ENCODE assay signal across 25 cellular contexts in genomic region chr6:125988280-125988679, GRCh38. TPM values are rescaled to one million over a fixed set of nuclear protein-coding genes. Genes with fewer than 3 reads are reported as not detected.
DNase-seq lines count a peak whose midpoint lies in the region; ATAC-seq, FAIRE-seq and TF ChIP-seq lines count a peak whose summit lies in the region.
"Had no signal": no experiment of that assay in that cellular context is flagged by ENCODE, and none has a peak within 500 bp of the region (broad histone marks: within the 10 kb centered on the region; RNA-seq: fewer than 3 reads in every experiment).

No MANE protein-coding gene starts in this region.

- no peak overlapping the region for H4K8ac ChIP-seq in mesendoderm (ENCODE audit: low read depth, low read length)

- H3K4me3 ChIP-seq in HUES6 (ENCODE audit: low read depth, low read length): peak overlapping the region; percentile 91
- H3K4me3 ChIP-seq in GM12878: peak overlapping the region; percentile 85
- no peak overlapping the region for H3K4me3 ChIP-seq in mesendoderm (ENCODE audit: low read length)
- H3K4me3 ChIP-seq in heart left ventricle: no peak overlapping the region
- H3K4me3 ChIP-seq: body of pancreas, SJCRH30, thyroid gland had no signal

- no peaks in the 10 kb centered on the region for H3K36me3 ChIP-seq in HUES6 (ENCODE audit: control insufficient read depth, insufficient read depth, low read length)
- no peaks in the 10 kb centered on the region for H3K36me3 ChIP-seq in GM12878 (ENCODE audit: control insufficient read depth in 2 of 2, insufficient read depth in 2 of 2, low read length in 1 of 2)
- H3K36me3 ChIP-seq in mesendoderm (ENCODE audit: control insufficient read depth, insufficient read depth, low read length): no peaks in the 10 kb centered on the region
- H3K36me3 ChIP-seq in heart left ventricle: no peaks in the 10 kb centered on the region
- H3K36me3 ChIP-seq: SJCRH30, thyroid gland had no signal

- intact Hi-C loops in GM12878 (cut with micrococcal nuclease; ENCODE audit: unreplicated experiment): loop anchor here (5.0 kb wide), 2 partner anchors 191 to 206 kb away; no protein-coding TSS in a partner anchor
- intact Hi-C loops in heart left ventricle (cut with DNase I): loop anchor here in 2 of 10 donors (10.0 kb wide), 2 partner anchors 673 to 683 kb away; partner anchors contain the start of gene HDDC2 (in 1 of the 2)

- no peak overlapping the region for H2BK15ac ChIP-seq in mesendoderm (replicated peaks; ENCODE audit: low read depth)

- H2BK5ac ChIP-seq in mesendoderm (ENCODE audit: low read length): no peak overlapping the region

- H4K20me1 ChIP-seq in GM12878 (ENCODE audit: control insufficient read depth, insufficient read depth): no peaks in the 10 kb centered on the region

- no peak overlapping the region for H2BK120ac ChIP-seq in mesendoderm (ENCODE audit: low read depth, low read length)

- POLR2A ChIA-PET in GM12878 (lab: Charles Lee): no interaction called here

- peak overlapping the region; percentile 46 for H3K4me2 ChIP-seq in GM12878 (ENCODE audit: control insufficient read depth, insufficient read depth)
- H3K4me2 ChIP-seq in mesendoderm (ENCODE audit: low read length): no peak overlapping the region

- TF ChIP-seq CTCF in GM12878 (IDR thresholded peaks at IDR 0.05 in 2 of 3, conservative IDR thresholded peaks at IDR 0.05 in 1 of 3; ENCODE audit: control insufficient read depth in 2 of 3, extremely low read depth in 1 of 3, insufficient read depth in 1 of 3, low read depth in 3 of 3, low read length in 3 of 3) (no peak), heart left ventricle (IDR thresholded peaks at IDR 0.05) (no peak)

- BruUV-seq in GM12878 (replicated peaks; lab: Mats Ljungman, UMichigan): no TSS peak

- no peak for TF ChIP-seq EP300 in GM12878 (IDR thresholded peaks at IDR 0.05; ENCODE audit: borderline replicate concordance in 1 of 2, control insufficient read depth in 1 of 2, low read depth in 2 of 2, low read length in 2 of 2)

- TF ChIP-seq RAD21 in GM12878 (IDR thresholded peaks at IDR 0.05; ENCODE audit: insufficient read depth, low read depth, low read length): no peak

- no peak overlapping the region for H3K27ac ChIP-seq in HUES6 (ENCODE audit: low read depth, low read length)
- peak overlapping the region; percentile 49 for H3K27ac ChIP-seq in GM12878 (ENCODE audit: control insufficient read depth, insufficient read depth)
- H3K27ac ChIP-seq in mesendoderm (ENCODE audit: low read depth, low read length): no peak overlapping the region
- no peak overlapping the region for H3K27ac ChIP-seq in heart left ventricle
- H3K27ac ChIP-seq: body of pancreas, C4-2B, SJCRH30, thyroid gland had no signal

- H3K79me1 ChIP-seq in mesendoderm (ENCODE audit: low read length): peaks cover 16% of the 10 kb centered on the region

- no peak for ATAC-seq in GM12878
- no peak for ATAC-seq in heart left ventricle
- ATAC-seq in HG03045 (IDR thresholded peaks at IDR 0.05; ENCODE audit: unreplicated experiment): no peak
- ATAC-seq: body of pancreas; left ventricle myocardium superior; stimulated activated naive CD8-positive, alpha-beta T cell treated with anti-CD3 and anti-CD28 coated beads, Interleukin-15, amount 100 ng/mL, for 72 hours had no signal

- no peak overlapping the region for H4K5ac ChIP-seq in mesendoderm (ENCODE audit: low read length)

- H2AFZ ChIP-seq in GM12878 (ENCODE audit: control insufficient read depth, low read depth, low read length): no peak overlapping the region

- H3K23ac ChIP-seq in mesendoderm (ENCODE audit: low read length): peak overlapping the region; percentile 6

- H3K56ac ChIP-seq in mesendoderm (ENCODE audit: low read length): no peak overlapping the region

- FAIRE-seq in GM12878 (lab: Jason Lieb, UNC) (no peak), GM12892 (lab: Jason Lieb, UNC) (no peak)
- FAIRE-seq: G401.6, GM12891, GM19239, RCC 7860 had no signal

- H3K18ac ChIP-seq in mesendoderm (ENCODE audit: low read length): no peak overlapping the region

- CTCF ChIA-PET in GM12878 (lab: Yijun Ruan, JAX): interaction anchor here (1.0 to 3.3 kb wide), 4 partner anchors 9 to 207 kb away, joined by 3 to 25 read pairs (median 6); partner anchors contain the start of gene HINT3

- H2AK5ac ChIP-seq in mesendoderm (ENCODE audit: low read length): peak overlapping the region; percentile 23

- H3K4ac ChIP-seq in mesendoderm (ENCODE audit: low read depth, low read length): no peak overlapping the region

- H3K27me3 ChIP-seq in HUES6 (ENCODE audit: control insufficient read depth, insufficient read depth, low read length) (no peaks in the 10 kb centered on the region), GM12878 (replicated peaks in 1 of 2; ENCODE audit: control insufficient read depth in 2 of 2, insufficient read depth in 2 of 2, low read length in 1 of 2) (no peaks in the 10 kb centered on the region), mesendoderm (ENCODE audit: insufficient read depth, low read length, poor library complexity) (no peaks in the 10 kb centered on the region), heart left ventricle (no peaks in the 10 kb centered on the region)
- H3K27me3 ChIP-seq: body of pancreas, SJCRH30, thyroid gland had no signal

- H3K9me3 ChIP-seq in HUES6 (ENCODE audit: control insufficient read depth, insufficient read depth, low read depth, low read length) (no peaks in the 10 kb centered on the region), GM12878 (replicated peaks; ENCODE audit: control insufficient read depth, insufficient read depth, low read length) (no peaks in the 10 kb centered on the region), heart left ventricle (no peaks in the 10 kb centered on the region)
- H3K9me3 ChIP-seq: body of pancreas, SJCRH30, thyroid gland had no signal

- DNase-seq in ELF-1 (ENCODE audit: low read depth, low spot score): peak; percentile 13
- no peak for DNase-seq in GM12878 (ENCODE audit: low read depth, low spot score)
- DNase-seq in mesendoderm: no peak
- no peak for DNase-seq in cerebellar cortex (ENCODE audit: low spot score)
- no peak for DNase-seq in heart left ventricle
- DNase-seq in GM12892 (ENCODE audit: insufficient read length): no peak
- DNase-seq: activated T-cell treated with anti-CD3 and anti-CD28 coated beads, Interleukin-2, amount 50 U/mL, for 1 hour; body of pancreas; head of caudate nucleus; KG1; left ventricle myocardium superior; NCI-H146; nephron progenitor cell; posterior cingulate gyrus; SJCRH30; stimulated activated CD4-positive, alpha-beta T cell treated with anti-CD3 and anti-CD28 coated beads, Interleukin-15, amount 100 ng/mL, for 24 hours; stimulated activated naive CD8-positive, alpha-beta T cell treated with anti-CD3 and anti-CD28 coated beads, Interleukin-15, amount 100 ng/mL, for 72 hours; thyroid gland had no signal

- H3K9ac ChIP-seq in HUES6 (ENCODE audit: low read length): no peak overlapping the region
- H3K9ac ChIP-seq in GM12878 (ENCODE audit: control insufficient read depth, insufficient read depth, low read length): peak overlapping the region; percentile 44; the same call in 1 of the 2 replicates
- H3K9ac ChIP-seq in mesendoderm (ENCODE audit: low read length): no peak overlapping the region

- RAD21 ChIA-PET in GM12878 (lab: Charles Lee; ENCODE audit: unreplicated experiment): interaction anchor here (3.6 kb wide), 1 partner anchor 32 kb away, joined by 21 read pairs; the partner anchor contains the start of gene HINT3

- in situ Hi-C loops in GM12878 (cut with MboI): no loop called here

- peaks cover 78% of the 10 kb centered on the region for H3K79me2 ChIP-seq in GM12878 (ENCODE audit: control insufficient read depth, insufficient read depth, low read length)
- peaks cover 52% of the 10 kb centered on the region for H3K79me2 ChIP-seq in mesendoderm (ENCODE audit: control insufficient read depth, insufficient read depth, low read length)

- SMC1A ChIA-PET in GM12878 (lab: Charles Lee; ENCODE audit: uncharacterized antibody, unreplicated experiment): interaction anchor here (0.9 to 1.9 kb wide), 4 partner anchors 14 to 207 kb away, joined by 3 to 8 read pairs (median 3); no protein-coding TSS in a partner anchor

- no peak for TF ChIP-seq POLR2A in GM12878 (IDR thresholded peaks at IDR 0.05; ENCODE audit: low read depth, low read length)
- TF ChIP-seq POLR2A in heart left ventricle (IDR thresholded peaks at IDR 0.05): no peak
- TF ChIP-seq POLR2A in GM12892 (IDR thresholded peaks at IDR 0.05; ENCODE audit: low read depth, low read length): no peak

- peaks cover 31% of the 10 kb centered on the region for H3K4me1 ChIP-seq in HUES6 (ENCODE audit: control insufficient read depth, insufficient read depth, low read length)
- peaks cover 5% of the 10 kb centered on the region; the same call in 1 of the 2 replicates for H3K4me1 ChIP-seq in GM12878 (ENCODE audit: control insufficient read depth, insufficient read depth, low read length)
- H3K4me1 ChIP-seq in mesendoderm (ENCODE audit: control insufficient read depth, low read depth, low read length): peaks cover 13% of the 10 kb centered on the region
- peaks cover 0 to 21% (median 9%) of the 10 kb centered on the region in 12 donors for H3K4me1 ChIP-seq in heart left ventricle

RNA-seq across cellular contexts. Expression of gene TRMT11, which starts 1.9 kb away (rescaled TPM):
- 322 and 332 TPM in 2 replicates for total RNA-seq in GM12878 (2013; cell fraction: nucleolus; rRNA removed)
- 43.4 and 47.8 TPM in 2 replicates for total RNA-seq in GM12878 (2014; rRNA removed)
- total RNA-seq in GM12878 (2014; rRNA removed; fragmentation: Illumina TruSeq; extraction: Trizol): 44.4 and 47.8 TPM in 2 replicates
- 32.6 and 34.0 TPM in 2 replicates for total RNA-seq in GM12878 (2021)
- polyA plus RNA-seq in GM12878 (2011; ENCODE audit: low read depth): 11.7 TPM
- 81.1 and 110 TPM in 2 replicates for polyA plus RNA-seq in GM12878 (2011; rRNA removed)
- 21.2 and 24.2 TPM in 2 replicates for polyA plus RNA-seq in GM12878 (2011; cell fraction: cytosol; rRNA removed)
- polyA plus RNA-seq in GM12878 (2011; cell fraction: nucleus; rRNA removed): 134 and 171 TPM in 2 replicates
- polyA plus RNA-seq in GM12878 (2012): 15.3 and 21.4 TPM in 2 replicates
- polyA plus RNA-seq in GM12878 (2014; fragmentation: Illumina TruSeq; extraction: Trizol): 41.8 and 56.1 TPM in 2 replicates
- polyA plus RNA-seq in GM12878 (2014; fragmentation: Nextera tagmentation; extraction: Ambion mirVana): 10 to 100 TPM; 56.8 to 72.4 TPM
- polyA plus RNA-seq in GM12878 (2014; rRNA removed): 37.6 and 42.5 TPM in 2 replicates
- 10 to 100 TPM; 42.2 to 44.0 TPM for polyA plus RNA-seq in GM12878 (2016; fragmentation: Nextera tagmentation; extraction: Ambion mirVana)
- polyA minus RNA-seq in GM12878 (2011; rRNA and poly(A)+ RNA removed): 69.6 and 104 TPM in 2 replicates
- 20.6 and 26.9 TPM in 2 replicates for polyA minus RNA-seq in GM12878 (2011; cell fraction: cytosol; rRNA and poly(A)+ RNA removed)
- polyA minus RNA-seq in GM12878 (2011; cell fraction: nucleus; rRNA and poly(A)+ RNA removed): 141 and 174 TPM in 2 replicates
- 13.8 TPM for polyA plus RNA-seq in mesendoderm (2013, experiment 1 of 2)
- polyA plus RNA-seq in mesendoderm (2013, experiment 2 of 2): 15.8 TPM
- total RNA-seq in heart left ventricle: 10 to 100 TPM in 7 of 9 donors, 1 to 10 TPM in 2; 9.0 to 15.6 (median 11.8) TPM
- polyA plus RNA-seq in heart left ventricle: 1 to 10 TPM; 8.0 to 8.8 TPM
- polyA plus RNA-seq in GM12892 (2012; ENCODE audit: missing spikeins): 26.6 TPM

RNA-seq across cellular contexts. Expression of gene HINT3, which starts 31.7 kb away (rescaled TPM):
- 5.9 and 7.0 TPM in 2 replicates for total RNA-seq in GM12878 (2013; cell fraction: nucleolus; rRNA removed)
- total RNA-seq in GM12878 (2014; rRNA removed): 7.7 and 9.2 TPM in 2 replicates
- 9.1 and 9.3 TPM in 2 replicates for total RNA-seq in GM12878 (2014; rRNA removed; fragmentation: Illumina TruSeq; extraction: Trizol)
- total RNA-seq in GM12878 (2021): 6.6 and 7.0 TPM in 2 replicates
- 3.3 TPM for polyA plus RNA-seq in GM12878 (2011; ENCODE audit: low read depth)
- polyA plus RNA-seq in GM12878 (2011; rRNA removed): 3.6 and 5.0 TPM in 2 replicates
- 2.4 and 3.0 TPM in 2 replicates for polyA plus RNA-seq in GM12878 (2011; cell fraction: cytosol; rRNA removed)
- 1.2 and 1.6 TPM in 2 replicates for polyA plus RNA-seq in GM12878 (2011; cell fraction: nucleus; rRNA removed)
- polyA plus RNA-seq in GM12878 (2012): 8.8 and 9.1 TPM in 2 replicates
- 7.1 and 9.3 TPM in 2 replicates for polyA plus RNA-seq in GM12878 (2014; fragmentation: Illumina TruSeq; extraction: Trizol)
- polyA plus RNA-seq in GM12878 (2014; fragmentation: Nextera tagmentation; extraction: Ambion mirVana): 1 to 10 TPM in 1 of 2 experiments, under 1 TPM in 1; 0.72 to 1.4 TPM
- polyA plus RNA-seq in GM12878 (2014; rRNA removed): 4.1 TPM in 2 replicates
- polyA plus RNA-seq in GM12878 (2016; fragmentation: Nextera tagmentation; extraction: Ambion mirVana): 1 to 10 TPM; 5.2 to 5.7 TPM
- polyA minus RNA-seq in GM12878 (2011; rRNA and poly(A)+ RNA removed): 1.2 and 1.8 TPM in 2 replicates
- polyA minus RNA-seq in GM12878 (2011; cell fraction: cytosol; rRNA and poly(A)+ RNA removed): 1.7 and 1.9 TPM in 2 replicates
- 0.85 and 1.7 TPM in 2 replicates for polyA minus RNA-seq in GM12878 (2011; cell fraction: nucleus; rRNA and poly(A)+ RNA removed)
- 5.1 TPM for polyA plus RNA-seq in mesendoderm (2013, experiment 1 of 2)
- polyA plus RNA-seq in mesendoderm (2013, experiment 2 of 2): 5.2 TPM
- 10 to 100 TPM; 26.3 to 40.0 (median 33.8) TPM for total RNA-seq in heart left ventricle
- 10 to 100 TPM in 1 of 2 donors, 1 to 10 TPM in 1; 8.1 to 23.9 TPM for polyA plus RNA-seq in heart left ventricle
- 9.6 TPM for polyA plus RNA-seq in GM12892 (2012; ENCODE audit: missing spikeins)

Comparison
In these comparisons a context has a peak if more than half of its experiments do, and no peak if none do; other contexts are left out.
1. H3K4me3 ChIP-seq: peak in HUES6 (single experiment) and GM12878 (single experiment); none in mesendoderm (single experiment) and heart left ventricle (0 of 12).